Comparison of ENCODE assay signal across 20 cellular contexts in the genomic region with DNA sequence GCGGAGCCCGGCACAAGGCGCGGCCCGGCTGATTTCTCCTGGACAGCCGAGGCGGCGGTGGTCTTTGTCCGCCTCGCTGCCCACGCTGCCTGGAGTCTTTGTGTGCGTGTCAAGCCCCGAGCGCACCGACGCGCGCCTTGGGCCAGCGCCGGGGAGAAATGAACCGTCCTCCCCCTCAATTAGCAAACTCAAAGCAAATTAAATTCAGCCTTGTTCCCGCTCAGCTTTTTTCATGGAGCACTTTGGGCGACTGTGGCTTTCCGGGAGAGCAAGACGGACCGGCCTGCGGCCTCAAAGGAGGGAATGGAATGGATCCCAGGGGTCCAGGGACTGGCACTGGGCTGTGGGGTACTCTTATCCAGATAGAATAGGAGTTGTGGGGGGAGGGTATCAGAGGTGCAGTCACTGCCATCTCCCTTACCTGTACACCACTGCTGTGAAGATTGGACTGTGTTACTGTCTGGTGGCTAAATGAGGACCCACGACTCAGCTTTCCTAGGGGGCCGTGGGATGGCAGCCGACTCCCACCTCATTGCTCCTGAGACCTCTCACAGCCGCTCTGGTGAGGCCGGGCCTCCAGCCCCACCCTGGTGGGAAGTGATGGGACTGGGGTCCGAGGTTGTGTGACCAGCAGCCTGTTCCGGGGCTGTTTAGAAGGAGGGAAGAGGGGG. TPM values are rescaled to one million over a fixed set of nuclear protein-coding genes. Genes with fewer than 3 reads are reported as not detected.
DNase-seq lines count a peak whose midpoint lies in the region; TF ChIP-seq lines count a peak whose summit lies in the region.
"Had no signal": no experiment of that assay in that cellular context is flagged by ENCODE, and none has a peak within 500 bp of the region (broad histone marks: within the 10 kb centered on the region; RNA-seq: fewer than 3 reads in every experiment).

No MANE protein-coding gene starts in this region.

- intact Hi-C loops in uterus (cut with DNase I; ENCODE audit: low total_unique reads) = loop anchor here (10.0 kb wide), 2 partner anchors 102 to 698 kb away; no protein-coding TSS in a partner anchor

- no peak for TF ChIP-seq CTCF in epithelial cell of proximal tubule (conservative IDR thresholded peaks at IDR 0.05; ENCODE audit: low read depth, low read length)
- TF ChIP-seq CTCF in neural progenitor cell (IDR thresholded peaks at IDR 0.05) = no peak
- TF ChIP-seq CTCF in uterus (IDR thresholded peaks at IDR 0.05) = no peak

- H4K20me1 ChIP-seq in neural progenitor cell (ENCODE audit: low read depth) = peaks cover 75% of the 10 kb centered on the region

- no peaks in the 10 kb centered on the region for H3K9me3 ChIP-seq in HUES6 (ENCODE audit: control insufficient read depth, insufficient read depth, low read depth, low read length)
- no peaks in the 10 kb centered on the region for H3K9me3 ChIP-seq in neural progenitor cell (ENCODE audit: low read depth)
- H3K9me3 ChIP-seq in uterus = no peaks in the 10 kb centered on the region
- H3K9me3 ChIP-seq: Caco-2, stomach had no signal

- peak overlapping the region; percentile 49 for H3K4me3 ChIP-seq in HUES6 (ENCODE audit: low read depth, low read length)
- peak overlapping the region; percentile 95 for H3K4me3 ChIP-seq in epithelial cell of proximal tubule (ENCODE audit: low read depth, low read length)
- H3K4me3 ChIP-seq in neural progenitor cell = peak overlapping the region; percentile 83
- peak overlapping the region; percentile 60 to 77 for H3K4me3 ChIP-seq in uterus
- H3K4me3 ChIP-seq: PC-9, SK-N-MC had no signal

- H3K9ac ChIP-seq in HUES6 (ENCODE audit: low read length) = no peak overlapping the region
- no peak overlapping the region for H3K9ac ChIP-seq in neural progenitor cell

- no peak for DNase-seq in epithelial cell of proximal tubule (ENCODE audit: low read depth)
- DNase-seq in neural progenitor cell (ENCODE audit: low spot score) = peak; percentile 73
- DNase-seq in uterus = peak in 1 of 2 donors; percentile 39
- no peak for DNase-seq in H4 (ENCODE audit: low spot score)
- DNase-seq in amniotic stem cell (lab: John Stamatoyannopoulos, UW) = no peak
- DNase-seq in EL = no peak
- DNase-seq: activated CD4-positive, CD25-positive, alpha-beta regulatory T cell treated with anti-CD3 and anti-CD28 coated beads, Interleukin-2, amount 50 U/mL, for 72 hours; activated CD8-positive, alpha-beta memory T cell treated with anti-CD3 and anti-CD28 coated beads, Interleukin-2, amount 10 ng/mL, durations not matched to agents 7 days and 5 days; activated effector memory CD4-positive, alpha-beta T cell treated with anti-CD3 and anti-CD28 coated beads, Interleukin-2, amount 50 U/mL, for 16 hours; Caco-2; Kasumi-1; NCI-H1105; PC-9; right cardiac atrium; stimulated activated CD4-positive, alpha-beta T cell treated with anti-CD3 and anti-CD28 coated beads, Interleukin-2, amount 100 ng/mL, for 24 hours; stomach; T1000 had no signal

- no peak overlapping the region for H3K27ac ChIP-seq in HUES6 (ENCODE audit: low read depth, low read length)
- H3K27ac ChIP-seq in neural progenitor cell = no peak overlapping the region
- H3K27ac ChIP-seq in uterus = peak overlapping the region; percentile 98
- H3K27ac ChIP-seq: PC-9, SK-N-MC, stomach had no signal

- H3K4me2 ChIP-seq in neural progenitor cell = peak overlapping the region; percentile 95
- H3K4me2 ChIP-seq: PC-9 had no signal

- TF ChIP-seq POLR2A in uterus (IDR thresholded peaks at IDR 0.05) = no peak

- no peaks in the 10 kb centered on the region for H3K9me3 Mint-ChIP-seq in neural progenitor cell
- H3K9me3 Mint-ChIP-seq: mesothelial cell of epicardium had no signal

- H3K27me3 ChIP-seq in HUES6 (ENCODE audit: control insufficient read depth, insufficient read depth, low read length) (peaks cover 100% of the 10 kb centered on the region), neural progenitor cell (peaks cover 98% of the 10 kb centered on the region), uterus (no peaks in the 10 kb centered on the region)

- H3K4me1 Mint-ChIP-seq in neural progenitor cell = peaks cover 54% of the 10 kb centered on the region

- H3K4me1 ChIP-seq in HUES6 (ENCODE audit: control insufficient read depth, insufficient read depth, low read length) (peaks cover 43% of the 10 kb centered on the region), neural progenitor cell (peaks cover 64% of the 10 kb centered on the region), uterus (no peaks in the 10 kb centered on the region)

- peak overlapping the region; percentile 89 for H3K4me3 Mint-ChIP-seq in neural progenitor cell
- H3K4me3 Mint-ChIP-seq: activated CD8-positive, alpha-beta memory T cell treated with anti-CD3 and anti-CD28 coated beads, Interleukin-2, amount 10 ng/mL, durations not matched to agents 7 days and 5 days had no signal

- H3F3A ChIP-seq in neural progenitor cell (ENCODE audit: low read depth) = peaks cover 62% of the 10 kb centered on the region

- H3K36me3 Mint-ChIP-seq in neural progenitor cell = peaks cover 15% of the 10 kb centered on the region

- H3K36me3 ChIP-seq in HUES6 (ENCODE audit: control insufficient read depth, insufficient read depth, low read length) (no peaks in the 10 kb centered on the region), neural progenitor cell (no peaks in the 10 kb centered on the region), uterus (no peaks in the 10 kb centered on the region)
- H3K36me3 ChIP-seq: stomach had no signal

- no peak overlapping the region for H2AFZ ChIP-seq in neural progenitor cell (replicated peaks)
- H2AFZ ChIP-seq: PC-9 had no signal

- H3K27me3 Mint-ChIP-seq in neural progenitor cell (ENCODE audit: insufficient read depth, low read depth) = peaks cover 82% of the 10 kb centered on the region

- peaks cover 73% of the 10 kb centered on the region for H3K79me2 ChIP-seq in neural progenitor cell (ENCODE audit: low read depth)

- H3K27ac Mint-ChIP-seq in neural progenitor cell = peak overlapping the region; percentile 29
- H3K27ac Mint-ChIP-seq: mesothelial cell of epicardium had no signal

RNA-seq across cellular contexts. Expression of gene EMX2, which starts 4.2 kb away (rescaled TPM):
- 5.7 and 10.7 TPM in 2 replicates for total RNA-seq in epithelial cell of proximal tubule
- total RNA-seq in neural progenitor cell (ENCODE audit: low replicate concordance) = 9.5 and 22.7 TPM in 2 replicates
- 100 to 1,000 TPM in 1 of 4 donors, 10 to 100 TPM in 2, 1 to 10 TPM in 1; 6.7 to 154 (median 17.1) TPM for total RNA-seq in uterus
- total RNA-seq in H4 (2014; rRNA removed; shearing (Covaris generic)) = not detected in 2 replicates
- total RNA-seq: activated CD8-positive, alpha-beta memory T cell treated with anti-CD3 and anti-CD28 coated beads, Interleukin-2, amount 10 ng/mL, durations not matched to agents 7 days and 5 days; PC-9; stomach had no signal

Comparison
In these comparisons a context has a peak if more than half of its experiments do, and no peak if none do; other contexts are left out.
1. H3K27ac ChIP-seq: peak in uterus (2 of 2); none in HUES6 (single experiment) and neural progenitor cell (single experiment).
2. Peak in every context shown above with its lines, with median percentiles within 50 percentile points of each other: H3K4me3 ChIP-seq.